Comparison of ENCODE assay signal across 8 cellular contexts in genomic region chr1:53945433-53946251, GRCh38. TPM values are rescaled to one million over a fixed set of nuclear protein-coding genes. Genes with fewer than 3 reads are reported as not detected.
DNase-seq lines count a peak whose midpoint lies in the region; ATAC-seq and TF ChIP-seq lines count a peak whose summit lies in the region.

Gene IFT25, minus strand, starts transcription at chr1:53945699. Its CDS starts 5,617 bp downstream, at chr1:53940082.

- no peaks in the 10 kb centered on the region for H3K27me3 Mint-ChIP-seq in activated T-helper 2 cell treated with anti-CD3 and anti-CD28 coated beads, Interferon-gamma antibody, Interleukin-2, Interleukin-4, amounts not matched to agents 10 μg/mL and 5 μg/mL and 100 μg/mL, durations not matched to agents 14 hours and 24 hours and 36 hours (ENCODE audit: low read depth)
- H3K27me3 Mint-ChIP-seq in natural killer cell treated with Interleukin-12 subunit alpha and Interleukin-12 subunit beta and Interleukin-15 and Interleukin-18, amount 100 ng/mL, for 72 hours, result no peaks in the 10 kb centered on the region

- H3K36me3 Mint-ChIP-seq in activated T-helper 2 cell treated with anti-CD3 and anti-CD28 coated beads, Interferon-gamma antibody, Interleukin-2, Interleukin-4, amounts not matched to agents 10 μg/mL and 5 μg/mL and 100 μg/mL, durations not matched to agents 14 hours and 24 hours and 36 hours (ENCODE audit: low read depth), result peaks cover 39% of the 10 kb centered on the region
- peaks cover 6% of the 10 kb centered on the region for H3K36me3 Mint-ChIP-seq in natural killer cell treated with Interleukin-12 subunit alpha and Interleukin-12 subunit beta and Interleukin-15 and Interleukin-18, amount 100 ng/mL, for 72 hours

- H3K27ac Mint-ChIP-seq in activated T-helper 2 cell treated with anti-CD3 and anti-CD28 coated beads, Interferon-gamma antibody, Interleukin-2, Interleukin-4, amounts not matched to agents 10 μg/mL and 5 μg/mL and 100 μg/mL, durations not matched to agents 14 hours and 24 hours and 36 hours, result peak within 1 kb of the TSS; percentile 87
- H3K27ac Mint-ChIP-seq in natural killer cell treated with Interleukin-12 subunit alpha and Interleukin-12 subunit beta and Interleukin-15 and Interleukin-18, amount 100 ng/mL, for 72 hours, result peak within 1 kb of the TSS; percentile 92 to 99

- TF ChIP-seq CTCF in LNCaP clone FGC (IDR thresholded peaks at IDR 0.05; ENCODE audit: control insufficient read depth, extremely low read depth, insufficient read depth), result no peak
- no peak for TF ChIP-seq CTCF in fibroblast of mammary gland (conservative IDR thresholded peaks at IDR 0.05; ENCODE audit: control insufficient read depth, insufficient read depth, low read depth, low read length)

- H3K9me3 Mint-ChIP-seq in activated T-helper 2 cell treated with anti-CD3 and anti-CD28 coated beads, Interferon-gamma antibody, Interleukin-2, Interleukin-4, amounts not matched to agents 10 μg/mL and 5 μg/mL and 100 μg/mL, durations not matched to agents 14 hours and 24 hours and 36 hours, result no peaks in the 10 kb centered on the region
- no peaks in the 10 kb centered on the region for H3K9me3 Mint-ChIP-seq in natural killer cell treated with Interleukin-12 subunit alpha and Interleukin-12 subunit beta and Interleukin-15 and Interleukin-18, amount 100 ng/mL, for 72 hours

- peak within 1 kb of the TSS; percentile 92 for H3K4me3 Mint-ChIP-seq in activated T-helper 2 cell treated with anti-CD3 and anti-CD28 coated beads, Interferon-gamma antibody, Interleukin-2, Interleukin-4, amounts not matched to agents 10 μg/mL and 5 μg/mL and 100 μg/mL, durations not matched to agents 14 hours and 24 hours and 36 hours (ENCODE audit: low read depth)
- H3K4me3 Mint-ChIP-seq in natural killer cell treated with Interleukin-12 subunit alpha and Interleukin-12 subunit beta and Interleukin-15 and Interleukin-18, amount 100 ng/mL, for 72 hours, result peak within 1 kb of the TSS; percentile 93

- ATAC-seq in natural killer cell treated with Interleukin-12 subunit alpha and Interleukin-12 subunit beta and Interleukin-15 and Interleukin-18, amount 100 ng/mL, for 72 hours, result peak; percentile 90 to 92

- intact Hi-C loops in activated T-helper 2 cell treated with anti-CD3 and anti-CD28 coated beads, Interferon-gamma antibody, Interleukin-2, Interleukin-4, amounts not matched to agents 10 μg/mL and 5 μg/mL and 100 μg/mL, durations not matched to agents 14 hours and 24 hours and 36 hours (cut with micrococcal nuclease), result loop anchor here (1.0 to 10.0 kb wide), 6 partner anchors 27 to 618 kb away; partner anchors contain the start of genes LRP8, NDC1, SSBP3 and TCEANC2

- peak within 1 kb of the TSS; percentile 84 for H3K4me3 ChIP-seq in LNCaP clone FGC (ENCODE audit: low read depth, low read length)
- peak within 1 kb of the TSS; percentile 84 for H3K4me3 ChIP-seq in fibroblast of mammary gland (ENCODE audit: control insufficient read depth, low read depth, low read length)

- DNase-seq in EL (peak; percentile 96), H4 (ENCODE audit: low spot score) (peak; percentile 88), LNCaP clone FGC (ENCODE audit: low read depth) (peak; percentile 75), RPMI8226 (peak; percentile 96), fibroblast of mammary gland (ENCODE audit: low read depth) (peak; percentile 92)
- peak; percentile 96 for DNase-seq in activated T-helper 2 cell treated with anti-CD3 and anti-CD28 coated beads, Interferon-gamma antibody, Interleukin-2, Interleukin-4, amounts not matched to agents 10 μg/mL and 5 μg/mL and 100 μg/mL, durations not matched to agents 14 hours and 24 hours and 36 hours (ENCODE audit: low spot score)
- DNase-seq in natural killer cell treated with Interleukin-12 subunit alpha and Interleukin-12 subunit beta and Interleukin-15 and Interleukin-18, amount 100 ng/mL, for 72 hours (ENCODE audit: low spot score), result peak; percentile 98
- peak; percentile 100 for DNase-seq in stimulated activated naive CD4-positive, alpha-beta T cell treated with Interleukin-2 at 50 U/mL for 16 hours (lab: John Stamatoyannopoulos, UW)

- peaks cover 46% of the 10 kb centered on the region for H3K4me1 Mint-ChIP-seq in activated T-helper 2 cell treated with anti-CD3 and anti-CD28 coated beads, Interferon-gamma antibody, Interleukin-2, Interleukin-4, amounts not matched to agents 10 μg/mL and 5 μg/mL and 100 μg/mL, durations not matched to agents 14 hours and 24 hours and 36 hours (ENCODE audit: low read depth)
- peaks cover 50 to 60% of the 10 kb centered on the region in 2 donors for H3K4me1 Mint-ChIP-seq in natural killer cell treated with Interleukin-12 subunit alpha and Interleukin-12 subunit beta and Interleukin-15 and Interleukin-18, amount 100 ng/mL, for 72 hours (ENCODE audit: low read depth in 2 of 2)

RNA-seq across cellular contexts. Expression of gene IFT25, which starts in this region (rescaled TPM):
- 71.9 and 86.5 TPM in 2 replicates for total RNA-seq in H4 (2014; rRNA removed; shearing (Covaris generic))
- 52.9 and 54.3 TPM in 2 replicates for total RNA-seq in activated T-helper 2 cell treated with anti-CD3 and anti-CD28 coated beads, Interferon-gamma antibody, Interleukin-2, Interleukin-4, amounts not matched to agents 10 μg/mL and 5 μg/mL and 100 μg/mL, durations not matched to agents 14 hours and 24 hours and 36 hours
- 10 to 100 TPM; 61.8 to 71.2 TPM for total RNA-seq in natural killer cell treated with Interleukin-12 subunit alpha and Interleukin-12 subunit beta and Interleukin-15 and Interleukin-18, amount 100 ng/mL, for 72 hours

Comparison
In these comparisons a context has a peak if more than half of its experiments do, and no peak if none do; other contexts are left out.
1. Peak in every context shown above with its lines: DNase-seq, ATAC-seq and H3K4me3 ChIP-seq.